14 cellular contexts compared by ENCODE assay signal in genomic region chr14:34781242-34781641, GRCh38.
DNase-seq lines count a peak whose midpoint lies in the region; ATAC-seq, FAIRE-seq and TF ChIP-seq lines count a peak whose summit lies in the region.
"Had no signal": no experiment of that assay in that cellular context is flagged by ENCODE, and none has a peak within 500 bp of the region (broad histone marks: within the 10 kb centered on the region; RNA-seq: fewer than 3 reads in every experiment).

No MANE protein-coding gene starts in this region.

- ATAC-seq in activated naive CD4-positive, alpha-beta T cell treated with anti-CD3 and anti-CD28 coated beads, Interleukin-2, amount 50 U/mL, for 72 hours = peak; percentile 29 to 64
- peak; percentile 76 for ATAC-seq in esophagus mucosa

- no peak for FAIRE-seq in RCC 7860 (lab: Jason Lieb, UNC)
- no peak for FAIRE-seq in GM12892 (lab: Jason Lieb, UNC)

- CTCF ChIA-PET in activated naive CD4-positive, alpha-beta T cell treated with anti-CD3 and anti-CD28 coated beads, Interleukin-2, amount 10 ng/mL, durations not matched to agents 7 days and 5 days (lab: Charles Lee) = no interaction called here

- H3K9me3 Mint-ChIP-seq in activated naive CD4-positive, alpha-beta T cell treated with anti-CD3 and anti-CD28 coated beads, Interleukin-2, amount 50 U/mL, for 72 hours = no peaks in the 10 kb centered on the region
- no peaks in the 10 kb centered on the region for H3K9me3 Mint-ChIP-seq in activated naive CD4-positive, alpha-beta T cell treated with anti-CD3 and anti-CD28 coated beads, Interleukin-2, amount 10 ng/mL, durations not matched to agents 7 days and 5 days
- H3K9me3 Mint-ChIP-seq: immature natural killer cell; T-helper 2 cell treated with Interferon-gamma antibody and Interleukin-4, amounts not matched to agents 5 μg/mL and 100 μg/mL, for 36 hours had no signal

- H3K4me1 Mint-ChIP-seq in activated naive CD4-positive, alpha-beta T cell treated with anti-CD3 and anti-CD28 coated beads, Interleukin-2, amount 10 ng/mL, durations not matched to agents 7 days and 5 days = peaks cover 2% of the 10 kb centered on the region

- TF ChIP-seq POLR2A in GM12892 (IDR thresholded peaks at IDR 0.05; ENCODE audit: low read depth, low read length) = no peak

- H3K27ac Mint-ChIP-seq in activated naive CD4-positive, alpha-beta T cell treated with anti-CD3 and anti-CD28 coated beads, Interleukin-2, amount 50 U/mL, for 72 hours = peak overlapping the region in 1 of 2 donors; percentile 41
- H3K27ac Mint-ChIP-seq in activated naive CD4-positive, alpha-beta T cell treated with anti-CD3 and anti-CD28 coated beads, Interleukin-2, amount 10 ng/mL, durations not matched to agents 7 days and 5 days = no peak overlapping the region

- no peak overlapping the region for H3K4me3 Mint-ChIP-seq in activated naive CD4-positive, alpha-beta T cell treated with anti-CD3 and anti-CD28 coated beads, Interleukin-2, amount 10 ng/mL, durations not matched to agents 7 days and 5 days
- H3K4me3 Mint-ChIP-seq: immature natural killer cell; T-helper 2 cell treated with Interferon-gamma antibody and Interleukin-4, amounts not matched to agents 5 μg/mL and 100 μg/mL, for 36 hours had no signal

- no peak overlapping the region for H3K4me3 ChIP-seq in skeletal muscle cell (ENCODE audit: low read depth, low read length)
- H3K4me3 ChIP-seq: adrenal gland, skin epidermis, suprapubic skin had no signal

- DNase-seq in activated naive CD4-positive, alpha-beta T cell treated with anti-CD3 and anti-CD28 coated beads, Interleukin-2, amount 50 U/mL, for 72 hours (ENCODE audit: low spot score in 2 of 2) = no peak
- DNase-seq in activated naive CD4-positive, alpha-beta T cell treated with anti-CD3 and anti-CD28 coated beads, Interleukin-2, amount 10 ng/mL, durations not matched to agents 7 days and 5 days = no peak
- DNase-seq in RCC 7860 (ENCODE audit: low spot score) (peak; percentile 59), skeletal muscle cell (ENCODE audit: low read depth) (peak; percentile 68), GM12892 (ENCODE audit: insufficient read length) (no peak), dedifferentiated amniotic fluid mesenchymal stem cell (ENCODE audit: extremely low spot score) (no peak), DMS79 (lab: John Stamatoyannopoulos, UW) (no peak)
- DNase-seq: Caco-2, immature natural killer cell had no signal

- H3K36me3 Mint-ChIP-seq in activated naive CD4-positive, alpha-beta T cell treated with anti-CD3 and anti-CD28 coated beads, Interleukin-2, amount 50 U/mL, for 72 hours = peaks cover 0 to 37% of the 10 kb centered on the region in 2 donors
- H3K36me3 Mint-ChIP-seq in activated naive CD4-positive, alpha-beta T cell treated with anti-CD3 and anti-CD28 coated beads, Interleukin-2, amount 10 ng/mL, durations not matched to agents 7 days and 5 days = peaks cover 49% of the 10 kb centered on the region

- no peaks in the 10 kb centered on the region for H3K27me3 Mint-ChIP-seq in activated naive CD4-positive, alpha-beta T cell treated with anti-CD3 and anti-CD28 coated beads, Interleukin-2, amount 10 ng/mL, durations not matched to agents 7 days and 5 days

Comparison
In these comparisons a context has a peak if more than half of its experiments do, and no peak if none do; other contexts are left out.
1. DNase-seq: peak in RCC 7860 (single experiment) and skeletal muscle cell (single experiment); none in activated naive CD4-positive, alpha-beta T cell treated with anti-CD3 and anti-CD28 coated beads, Interleukin-2, amount 50 U/mL, for 72 hours (0 of 2), activated naive CD4-positive, alpha-beta T cell treated with anti-CD3 and anti-CD28 coated beads, Interleukin-2, amount 10 ng/mL, durations not matched to agents 7 days and 5 days (single experiment), GM12892 (single experiment), dedifferentiated amniotic fluid mesenchymal stem cell (single experiment) and DMS79 (single experiment).